10 cellular contexts compared by ENCODE assay signal in genomic region chr6:90383212-90383611, GRCh38.
DNase-seq lines count a peak whose midpoint lies in the region; ATAC-seq lines count a peak whose summit lies in the region.
"Had no signal": no experiment of that assay in that cellular context is flagged by ENCODE, and none has a peak within 500 bp of the region (broad histone marks: within the 10 kb centered on the region; RNA-seq: fewer than 3 reads in every experiment).

No MANE protein-coding gene starts in this region.

- DNase-seq in activated naive CD8-positive, alpha-beta T cell treated with anti-CD3 and anti-CD28 coated beads, Interleukin-2, amount 10 ng/mL, durations not matched to agents 7 days and 5 days, result no peak
- no peak for DNase-seq in activated naive CD8-positive, alpha-beta T cell treated with anti-CD3 and anti-CD28 coated beads for 36 hours
- DNase-seq in SKM-1 treated with dmso at 0.1 percent for 144 hours (lab: John Stamatoyannopoulos, UW; ENCODE audit: unreplicated experiment), result peak; percentile 41
- DNase-seq in GM03348 (ENCODE audit: low spot score), result no peak
- no peak for DNase-seq in SHP77 (lab: John Stamatoyannopoulos, UW)
- DNase-seq: left ventricle myocardium inferior, NCI-H1092 had no signal

- peaks cover 2% of the 10 kb centered on the region for H3K9me3 Mint-ChIP-seq in activated naive CD8-positive, alpha-beta T cell treated with anti-CD3 and anti-CD28 coated beads, Interleukin-2, amount 10 ng/mL, durations not matched to agents 7 days and 5 days
- no peaks in the 10 kb centered on the region for H3K9me3 Mint-ChIP-seq in activated naive CD8-positive, alpha-beta T cell treated with anti-CD3 and anti-CD28 coated beads for 36 hours
- no peaks in the 10 kb centered on the region for H3K9me3 Mint-ChIP-seq in stimulated activated naive CD8-positive, alpha-beta T cell treated with anti-CD3 and anti-CD28 coated beads, Interleukin-15, Interleukin-2, amounts not matched to agents 100 ng/mL and 50 ng/mL, for 24 hours

- H3K27me3 Mint-ChIP-seq in activated naive CD8-positive, alpha-beta T cell treated with anti-CD3 and anti-CD28 coated beads, Interleukin-2, amount 10 ng/mL, durations not matched to agents 7 days and 5 days, result peaks cover 6% of the 10 kb centered on the region
- H3K27me3 Mint-ChIP-seq in activated naive CD8-positive, alpha-beta T cell treated with anti-CD3 and anti-CD28 coated beads for 36 hours, result no peaks in the 10 kb centered on the region
- no peaks in the 10 kb centered on the region for H3K27me3 Mint-ChIP-seq in stimulated activated naive CD8-positive, alpha-beta T cell treated with anti-CD3 and anti-CD28 coated beads, Interleukin-15, Interleukin-2, amounts not matched to agents 100 ng/mL and 50 ng/mL, for 24 hours

- H3K4me1 Mint-ChIP-seq in activated naive CD8-positive, alpha-beta T cell treated with anti-CD3 and anti-CD28 coated beads, Interleukin-2, amount 10 ng/mL, durations not matched to agents 7 days and 5 days, result peaks cover 14% of the 10 kb centered on the region
- H3K4me1 Mint-ChIP-seq in activated naive CD8-positive, alpha-beta T cell treated with anti-CD3 and anti-CD28 coated beads for 36 hours, result peaks cover 41% of the 10 kb centered on the region
- peaks cover 57% of the 10 kb centered on the region for H3K4me1 Mint-ChIP-seq in stimulated activated naive CD8-positive, alpha-beta T cell treated with anti-CD3 and anti-CD28 coated beads, Interleukin-15, Interleukin-2, amounts not matched to agents 100 ng/mL and 50 ng/mL, for 24 hours (ENCODE audit: low read depth)

- H3K4me3 Mint-ChIP-seq in activated naive CD8-positive, alpha-beta T cell treated with anti-CD3 and anti-CD28 coated beads, Interleukin-2, amount 10 ng/mL, durations not matched to agents 7 days and 5 days, result no peak overlapping the region
- no peak overlapping the region for H3K4me3 Mint-ChIP-seq in activated naive CD8-positive, alpha-beta T cell treated with anti-CD3 and anti-CD28 coated beads for 36 hours
- H3K4me3 Mint-ChIP-seq in stimulated activated naive CD8-positive, alpha-beta T cell treated with anti-CD3 and anti-CD28 coated beads, Interleukin-15, Interleukin-2, amounts not matched to agents 100 ng/mL and 50 ng/mL, for 24 hours, result peak overlapping the region; percentile 8

- POLR2A ChIA-PET in activated naive CD8-positive, alpha-beta T cell treated with anti-CD3 and anti-CD28 coated beads, Interleukin-2, amount 10 ng/mL, durations not matched to agents 7 days and 5 days (lab: Charles Lee), result interaction anchor here (0.6 to 0.7 kb wide), 2 partner anchors 87 to 654 kb away, joined by 3 read pairs; no protein-coding TSS in a partner anchor

- peak; percentile 89 for ATAC-seq in activated naive CD8-positive, alpha-beta T cell treated with anti-CD3 and anti-CD28 coated beads, Interleukin-2, amount 10 ng/mL, durations not matched to agents 7 days and 5 days (ENCODE audit: low read depth)
- peak; percentile 74 for ATAC-seq in HG03103 (IDR thresholded peaks at IDR 0.05; ENCODE audit: low read depth, unreplicated experiment)
- ATAC-seq in HG03095 (IDR thresholded peaks at IDR 0.05; ENCODE audit: unreplicated experiment), result no peak

- no peak overlapping the region for H3K27ac Mint-ChIP-seq in activated naive CD8-positive, alpha-beta T cell treated with anti-CD3 and anti-CD28 coated beads, Interleukin-2, amount 10 ng/mL, durations not matched to agents 7 days and 5 days
- H3K27ac Mint-ChIP-seq in activated naive CD8-positive, alpha-beta T cell treated with anti-CD3 and anti-CD28 coated beads for 36 hours, result no peak overlapping the region
- H3K27ac Mint-ChIP-seq in stimulated activated naive CD8-positive, alpha-beta T cell treated with anti-CD3 and anti-CD28 coated beads, Interleukin-15, Interleukin-2, amounts not matched to agents 100 ng/mL and 50 ng/mL, for 24 hours, result peak overlapping the region; percentile 28

- peaks cover 2% of the 10 kb centered on the region for H3K36me3 Mint-ChIP-seq in activated naive CD8-positive, alpha-beta T cell treated with anti-CD3 and anti-CD28 coated beads, Interleukin-2, amount 10 ng/mL, durations not matched to agents 7 days and 5 days
- H3K36me3 Mint-ChIP-seq in activated naive CD8-positive, alpha-beta T cell treated with anti-CD3 and anti-CD28 coated beads for 36 hours, result no peaks in the 10 kb centered on the region
- H3K36me3 Mint-ChIP-seq in stimulated activated naive CD8-positive, alpha-beta T cell treated with anti-CD3 and anti-CD28 coated beads, Interleukin-15, Interleukin-2, amounts not matched to agents 100 ng/mL and 50 ng/mL, for 24 hours (ENCODE audit: low read depth), result no peaks in the 10 kb centered on the region
